1 cellular context compared by ENCODE assay signal in the genomic region with DNA sequence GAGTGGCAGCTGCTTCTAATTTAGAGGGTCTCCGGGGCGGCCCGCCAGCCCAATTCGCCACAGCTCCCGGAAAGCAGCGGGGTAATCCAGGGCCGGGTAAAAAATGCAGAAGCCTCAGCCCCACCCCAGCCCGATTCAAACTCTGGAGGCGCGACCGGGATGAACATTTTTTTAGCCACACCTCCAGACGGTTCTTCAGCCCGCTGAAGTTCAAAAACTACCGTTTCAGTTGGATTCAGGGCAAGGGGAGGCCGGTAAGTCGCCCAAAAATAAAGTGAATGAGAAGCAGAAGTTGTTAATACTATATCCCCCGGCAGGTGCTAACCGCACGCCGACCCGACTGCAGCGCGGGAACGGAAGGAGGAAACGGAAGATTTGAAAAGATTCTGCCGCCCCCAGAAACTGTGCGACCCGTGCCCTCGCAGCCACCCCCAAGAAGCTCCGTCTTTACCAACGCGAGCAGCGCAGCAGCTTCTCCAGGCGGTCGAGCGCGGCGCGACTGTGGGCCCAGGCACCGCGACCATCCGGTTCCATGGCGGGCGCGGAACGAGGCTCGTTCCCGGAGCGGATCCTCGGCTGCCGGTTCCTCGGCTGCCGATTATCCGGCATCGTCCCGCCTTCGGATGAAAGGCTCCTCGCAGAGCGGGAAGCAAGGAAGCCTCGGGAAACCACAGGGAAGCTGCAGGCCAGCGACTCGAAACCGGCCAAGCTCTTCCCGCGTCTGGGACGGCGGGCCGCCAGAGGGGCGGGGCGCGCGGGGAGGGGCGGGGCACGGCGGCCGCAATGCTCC.
A peak's percentile ranks its signal among the peaks of the same experiment; 100 is the strongest.
TF ChIP-seq lines count a peak whose summit lies in the region.

A gene (minus strand): TSS at position 723 of the 790 bp plus-strand sequence. CDS start 114 bp downstream, at position 609.

TF ChIP-seq in HEK293, 187 proteins besides CTCF, POLR2A, EP300 and RAD21 (continued from another document):
- TF ChIP-seq, protein P1, sequence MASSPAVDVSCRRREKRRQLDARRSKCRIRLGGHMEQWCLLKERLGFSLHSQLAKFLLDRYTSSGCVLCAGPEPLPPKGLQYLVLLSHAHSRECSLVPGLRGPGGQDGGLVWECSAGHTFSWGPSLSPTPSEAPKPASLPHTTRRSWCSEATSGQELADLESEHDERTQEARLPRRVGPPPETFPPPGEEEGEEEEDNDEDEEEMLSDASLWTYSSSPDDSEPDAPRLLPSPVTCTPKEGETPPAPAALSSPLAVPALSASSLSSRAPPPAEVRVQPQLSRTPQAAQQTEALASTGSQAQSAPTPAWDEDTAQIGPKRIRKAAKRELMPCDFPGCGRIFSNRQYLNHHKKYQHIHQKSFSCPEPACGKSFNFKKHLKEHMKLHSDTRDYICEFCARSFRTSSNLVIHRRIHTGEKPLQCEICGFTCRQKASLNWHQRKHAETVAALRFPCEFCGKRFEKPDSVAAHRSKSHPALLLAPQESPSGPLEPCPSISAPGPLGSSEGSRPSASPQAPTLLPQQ (tag by site-specific recombination; IDR thresholded peaks at IDR 0.05): peak; percentile 96
- TF ChIP-seq PRDM1 (tag by site-specific recombination; IDR thresholded peaks at IDR 0.05): no peak
- TF ChIP-seq ZNF366 (tag by site-specific recombination; conservative IDR thresholded peaks at IDR 0.05): peak; percentile 85
- TF ChIP-seq ZNF248 (tag by site-specific recombination; IDR thresholded peaks at IDR 0.05): no peak
- no peak for TF ChIP-seq ZNF221 (tag by site-specific recombination; IDR thresholded peaks at IDR 0.05; ENCODE audit: borderline replicate concordance)
- TF ChIP-seq ZNF626 (tag by site-specific recombination; IDR thresholded peaks at IDR 0.05): no peak
- no peak for TF ChIP-seq ZNF837 (tag by site-specific recombination; IDR thresholded peaks at IDR 0.05)
- peak; percentile 89 for TF ChIP-seq ZFP69B (tag by site-specific recombination; IDR thresholded peaks at IDR 0.05)
- no peak for TF ChIP-seq ZNF830 (tag by site-specific recombination; IDR thresholded peaks at IDR 0.05; ENCODE audit: low read depth)
- TF ChIP-seq ZNF48 (tag by site-specific recombination; IDR thresholded peaks at IDR 0.05): no peak
- TF ChIP-seq ZNF426 (tag by site-specific recombination; IDR thresholded peaks at IDR 0.05): no peak
- no peak for TF ChIP-seq ZNF155 (tag by site-specific recombination; IDR thresholded peaks at IDR 0.05)
- peak; percentile 70 for TF ChIP-seq SP7 (tag by site-specific recombination; IDR thresholded peaks at IDR 0.05)
- no peak for TF ChIP-seq ZNF707 (tag by site-specific recombination; IDR thresholded peaks at IDR 0.05)
- TF ChIP-seq ZNF175 (tag by site-specific recombination; IDR thresholded peaks at IDR 0.05): no peak
